In genomic region chr1:54792686-54793282, GRCh38 we compare ENCODE assay signal across 1 cellular context.
TF ChIP-seq lines count a peak whose summit lies in the region.

No MANE protein-coding gene starts in this region.

TF ChIP-seq in HepG2, 621 proteins besides CTCF, POLR2A, EP300 and RAD21 (continued from another document):
- TF ChIP-seq SIN3A (IDR thresholded peaks at IDR 0.05; ENCODE audit: borderline replicate concordance, low read depth, low read length), result no peak
- no peak for TF ChIP-seq ZNF790 (CRISPR knock-in tag; IDR thresholded peaks at IDR 0.05; ENCODE audit: borderline replicate concordance)
- TF ChIP-seq TSC22D2 (CRISPR knock-in tag; IDR thresholded peaks at IDR 0.05; ENCODE audit: borderline replicate concordance), result no peak
- no peak for TF ChIP-seq ADNP (CRISPR knock-in tag; IDR thresholded peaks at IDR 0.05)
- no peak for TF ChIP-seq ELF3 (CRISPR knock-in tag; IDR thresholded peaks at IDR 0.05)
- TF ChIP-seq MAFF (IDR thresholded peaks at IDR 0.05; ENCODE audit: low read depth, low read length), result no peak
- no peak for TF ChIP-seq POLR2AphosphoS5 (IDR thresholded peaks at IDR 0.05; ENCODE audit: low read depth, low read length)
- TF ChIP-seq HDAC2 (CRISPR knock-in tag; IDR thresholded peaks at IDR 0.05), result no peak
- no peak for TF ChIP-seq ZNF331 (CRISPR knock-in tag; IDR thresholded peaks at IDR 0.05)
- TF ChIP-seq ZNF674 (CRISPR knock-in tag; IDR thresholded peaks at IDR 0.05; ENCODE audit: low read depth), result no peak
- TF ChIP-seq ZNF333 (CRISPR knock-in tag; IDR thresholded peaks at IDR 0.05; ENCODE audit: borderline replicate concordance), result no peak
